1 cellular context compared by ENCODE assay signal in the genomic region with DNA sequence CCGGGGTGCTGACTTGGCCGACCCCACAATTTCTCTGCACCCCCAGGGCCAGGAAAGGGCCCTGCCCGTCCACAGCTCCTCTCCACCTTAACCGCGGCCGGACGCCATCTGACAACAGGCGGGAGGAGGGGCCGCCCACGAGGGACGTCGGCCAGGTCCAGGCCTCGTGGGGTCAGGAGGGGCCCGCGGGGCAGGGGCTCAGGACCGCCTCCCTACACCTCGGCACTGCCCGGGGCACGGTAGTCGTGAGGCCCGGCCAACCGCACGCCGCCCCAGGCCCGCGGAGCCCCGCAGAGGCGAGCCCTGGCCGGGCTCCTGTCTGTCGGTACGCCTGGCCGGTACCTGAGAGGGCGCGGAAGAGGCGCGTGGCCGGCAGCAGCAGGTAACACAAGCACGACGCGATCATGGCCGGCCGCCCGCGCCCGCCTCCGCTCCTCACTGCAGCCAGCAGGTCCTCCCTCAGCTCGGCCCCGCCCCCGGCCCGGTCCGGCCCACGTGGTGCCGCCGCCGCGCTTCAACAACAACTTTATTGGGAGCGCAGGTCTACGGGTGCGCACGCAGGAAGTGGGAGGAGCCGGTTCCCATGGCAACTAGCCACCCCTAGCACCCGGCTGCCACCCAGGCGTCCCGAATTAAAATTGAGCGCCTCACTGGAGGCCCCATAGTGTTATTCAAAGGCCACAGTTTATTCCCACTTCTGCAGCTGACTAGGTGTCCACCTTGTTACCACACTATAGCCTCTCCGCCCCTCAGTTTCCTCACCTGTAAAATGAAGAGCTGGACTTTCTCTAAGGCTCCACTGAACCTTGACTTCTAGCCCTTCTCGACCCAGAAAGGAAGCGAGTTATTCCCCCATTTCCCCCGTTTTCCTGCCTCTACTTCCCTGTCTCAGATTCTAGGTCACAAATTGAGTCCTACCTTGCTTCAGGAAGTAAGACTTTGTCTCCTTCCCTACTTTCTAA.
TF ChIP-seq lines count a peak whose summit lies in the region.

A gene with protein sequence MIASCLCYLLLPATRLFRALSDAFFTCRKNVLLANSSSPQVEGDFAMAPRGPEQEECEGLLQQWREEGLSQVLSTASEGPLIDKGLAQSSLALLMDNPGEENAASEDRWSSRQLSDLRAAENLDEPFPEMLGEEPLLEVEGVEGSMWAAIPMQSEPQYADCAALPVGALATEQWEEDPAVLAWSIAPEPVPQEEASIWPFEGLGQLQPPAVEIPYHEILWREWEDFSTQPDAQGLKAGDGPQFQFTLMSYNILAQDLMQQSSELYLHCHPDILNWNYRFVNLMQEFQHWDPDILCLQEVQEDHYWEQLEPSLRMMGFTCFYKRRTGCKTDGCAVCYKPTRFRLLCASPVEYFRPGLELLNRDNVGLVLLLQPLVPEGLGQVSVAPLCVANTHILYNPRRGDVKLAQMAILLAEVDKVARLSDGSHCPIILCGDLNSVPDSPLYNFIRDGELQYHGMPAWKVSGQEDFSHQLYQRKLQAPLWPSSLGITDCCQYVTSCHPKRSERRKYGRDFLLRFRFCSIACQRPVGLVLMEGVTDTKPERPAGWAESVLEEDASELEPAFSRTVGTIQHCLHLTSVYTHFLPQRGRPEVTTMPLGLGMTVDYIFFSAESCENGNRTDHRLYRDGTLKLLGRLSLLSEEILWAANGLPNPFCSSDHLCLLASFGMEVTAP (minus strand): TSS at position 461 of the 962 bp plus-strand sequence. CDS start 55 bp downstream, at position 406.

TF ChIP-seq in HEK293, 187 proteins besides CTCF, POLR2A, EP300 and RAD21 (continued from another document and continues in another):
- TF ChIP-seq, protein P1, sequence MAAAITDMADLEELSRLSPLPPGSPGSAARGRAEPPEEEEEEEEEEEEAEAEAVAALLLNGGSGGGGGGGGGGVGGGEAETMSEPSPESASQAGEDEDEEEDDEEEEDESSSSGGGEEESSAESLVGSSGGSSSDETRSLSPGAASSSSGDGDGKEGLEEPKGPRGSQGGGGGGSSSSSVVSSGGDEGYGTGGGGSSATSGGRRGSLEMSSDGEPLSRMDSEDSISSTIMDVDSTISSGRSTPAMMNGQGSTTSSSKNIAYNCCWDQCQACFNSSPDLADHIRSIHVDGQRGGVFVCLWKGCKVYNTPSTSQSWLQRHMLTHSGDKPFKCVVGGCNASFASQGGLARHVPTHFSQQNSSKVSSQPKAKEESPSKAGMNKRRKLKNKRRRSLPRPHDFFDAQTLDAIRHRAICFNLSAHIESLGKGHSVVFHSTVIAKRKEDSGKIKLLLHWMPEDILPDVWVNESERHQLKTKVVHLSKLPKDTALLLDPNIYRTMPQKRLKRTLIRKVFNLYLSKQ (tag by site-specific recombination; IDR thresholded peaks at IDR 0.05; ENCODE audit: borderline replicate concordance), result no peak
- no peak for TF ChIP-seq ZNF510 (tag by site-specific recombination; IDR thresholded peaks at IDR 0.05; ENCODE audit: insufficient replicate concordance)
- no peak for TF ChIP-seq ZNF792 (tag by site-specific recombination; IDR thresholded peaks at IDR 0.05)
- no peak for TF ChIP-seq SCRT1 (tag by site-specific recombination; IDR thresholded peaks at IDR 0.05; ENCODE audit: borderline replicate concordance)
- TF ChIP-seq ZNF654 (tag by site-specific recombination; IDR thresholded peaks at IDR 0.05; ENCODE audit: low read depth), result no peak
- TF ChIP-seq, protein P2, sequence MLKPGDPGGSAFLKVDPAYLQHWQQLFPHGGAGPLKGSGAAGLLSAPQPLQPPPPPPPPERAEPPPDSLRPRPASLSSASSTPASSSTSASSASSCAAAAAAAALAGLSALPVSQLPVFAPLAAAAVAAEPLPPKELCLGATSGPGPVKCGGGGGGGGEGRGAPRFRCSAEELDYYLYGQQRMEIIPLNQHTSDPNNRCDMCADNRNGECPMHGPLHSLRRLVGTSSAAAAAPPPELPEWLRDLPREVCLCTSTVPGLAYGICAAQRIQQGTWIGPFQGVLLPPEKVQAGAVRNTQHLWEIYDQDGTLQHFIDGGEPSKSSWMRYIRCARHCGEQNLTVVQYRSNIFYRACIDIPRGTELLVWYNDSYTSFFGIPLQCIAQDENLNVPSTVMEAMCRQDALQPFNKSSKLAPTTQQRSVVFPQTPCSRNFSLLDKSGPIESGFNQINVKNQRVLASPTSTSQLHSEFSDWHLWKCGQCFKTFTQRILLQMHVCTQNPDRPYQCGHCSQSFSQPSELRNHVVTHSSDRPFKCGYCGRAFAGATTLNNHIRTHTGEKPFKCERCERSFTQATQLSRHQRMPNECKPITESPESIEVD (tag by site-specific recombination; IDR thresholded peaks at IDR 0.05), result no peak
- no peak for TF ChIP-seq OSR2 (tag by site-specific recombination; IDR thresholded peaks at IDR 0.05)
- TF ChIP-seq, protein P3, sequence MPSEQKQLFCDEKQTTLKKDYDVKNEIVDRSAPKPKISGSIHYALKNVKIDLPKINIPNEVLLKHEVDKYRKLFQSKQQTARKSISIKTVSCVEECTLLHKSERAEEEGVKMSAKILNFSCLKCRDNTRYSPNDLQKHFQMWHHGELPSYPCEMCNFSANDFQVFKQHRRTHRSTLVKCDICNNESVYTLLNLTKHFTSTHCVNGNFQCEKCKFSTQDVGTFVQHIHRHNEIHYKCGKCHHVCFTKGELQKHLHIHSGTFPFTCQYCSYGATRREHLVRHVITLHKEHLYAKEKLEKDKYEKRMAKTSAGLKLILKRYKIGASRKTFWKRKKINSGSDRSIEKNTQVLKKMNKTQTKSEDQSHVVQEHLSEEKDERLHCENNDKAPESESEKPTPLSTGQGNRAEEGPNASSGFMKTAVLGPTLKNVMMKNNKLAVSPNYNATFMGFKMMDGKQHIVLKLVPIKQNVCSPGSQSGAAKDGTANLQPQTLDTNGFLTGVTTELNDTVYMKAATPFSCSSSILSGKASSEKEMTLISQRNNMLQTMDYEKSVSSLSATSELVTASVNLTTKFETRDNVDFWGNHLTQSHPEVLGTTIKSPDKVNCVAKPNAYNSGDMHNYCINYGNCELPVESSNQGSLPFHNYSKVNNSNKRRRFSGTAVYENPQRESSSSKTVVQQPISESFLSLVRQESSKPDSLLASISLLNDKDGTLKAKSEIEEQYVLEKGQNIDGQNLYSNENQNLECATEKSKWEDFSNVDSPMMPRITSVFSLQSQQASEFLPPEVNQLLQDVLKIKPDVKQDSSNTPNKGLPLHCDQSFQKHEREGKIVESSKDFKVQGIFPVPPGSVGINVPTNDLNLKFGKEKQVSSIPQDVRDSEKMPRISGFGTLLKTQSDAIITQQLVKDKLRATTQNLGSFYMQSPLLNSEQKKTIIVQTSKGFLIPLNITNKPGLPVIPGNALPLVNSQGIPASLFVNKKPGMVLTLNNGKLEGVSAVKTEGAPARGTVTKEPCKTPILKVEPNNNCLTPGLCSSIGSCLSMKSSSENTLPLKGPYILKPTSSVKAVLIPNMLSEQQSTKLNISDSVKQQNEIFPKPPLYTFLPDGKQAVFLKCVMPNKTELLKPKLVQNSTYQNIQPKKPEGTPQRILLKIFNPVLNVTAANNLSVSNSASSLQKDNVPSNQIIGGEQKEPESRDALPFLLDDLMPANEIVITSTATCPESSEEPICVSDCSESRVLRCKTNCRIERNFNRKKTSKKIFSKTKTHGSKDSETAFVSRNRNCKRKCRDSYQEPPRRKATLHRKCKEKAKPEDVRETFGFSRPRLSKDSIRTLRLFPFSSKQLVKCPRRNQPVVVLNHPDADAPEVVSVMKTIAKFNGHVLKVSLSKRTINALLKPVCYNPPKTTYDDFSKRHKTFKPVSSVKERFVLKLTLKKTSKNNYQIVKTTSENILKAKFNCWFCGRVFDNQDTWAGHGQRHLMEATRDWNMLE (tag by site-specific recombination; conservative IDR thresholded peaks at IDR 0.05; ENCODE audit: low read depth), result no peak
- TF ChIP-seq ZNF660 (tag by site-specific recombination; IDR thresholded peaks at IDR 0.05), result peak; percentile 87
- no peak; the same call in none of the 2 replicates for TF ChIP-seq SCRT2 (tag by site-specific recombination; IDR thresholded peaks at IDR 0.05)
- TF ChIP-seq, protein P4, sequence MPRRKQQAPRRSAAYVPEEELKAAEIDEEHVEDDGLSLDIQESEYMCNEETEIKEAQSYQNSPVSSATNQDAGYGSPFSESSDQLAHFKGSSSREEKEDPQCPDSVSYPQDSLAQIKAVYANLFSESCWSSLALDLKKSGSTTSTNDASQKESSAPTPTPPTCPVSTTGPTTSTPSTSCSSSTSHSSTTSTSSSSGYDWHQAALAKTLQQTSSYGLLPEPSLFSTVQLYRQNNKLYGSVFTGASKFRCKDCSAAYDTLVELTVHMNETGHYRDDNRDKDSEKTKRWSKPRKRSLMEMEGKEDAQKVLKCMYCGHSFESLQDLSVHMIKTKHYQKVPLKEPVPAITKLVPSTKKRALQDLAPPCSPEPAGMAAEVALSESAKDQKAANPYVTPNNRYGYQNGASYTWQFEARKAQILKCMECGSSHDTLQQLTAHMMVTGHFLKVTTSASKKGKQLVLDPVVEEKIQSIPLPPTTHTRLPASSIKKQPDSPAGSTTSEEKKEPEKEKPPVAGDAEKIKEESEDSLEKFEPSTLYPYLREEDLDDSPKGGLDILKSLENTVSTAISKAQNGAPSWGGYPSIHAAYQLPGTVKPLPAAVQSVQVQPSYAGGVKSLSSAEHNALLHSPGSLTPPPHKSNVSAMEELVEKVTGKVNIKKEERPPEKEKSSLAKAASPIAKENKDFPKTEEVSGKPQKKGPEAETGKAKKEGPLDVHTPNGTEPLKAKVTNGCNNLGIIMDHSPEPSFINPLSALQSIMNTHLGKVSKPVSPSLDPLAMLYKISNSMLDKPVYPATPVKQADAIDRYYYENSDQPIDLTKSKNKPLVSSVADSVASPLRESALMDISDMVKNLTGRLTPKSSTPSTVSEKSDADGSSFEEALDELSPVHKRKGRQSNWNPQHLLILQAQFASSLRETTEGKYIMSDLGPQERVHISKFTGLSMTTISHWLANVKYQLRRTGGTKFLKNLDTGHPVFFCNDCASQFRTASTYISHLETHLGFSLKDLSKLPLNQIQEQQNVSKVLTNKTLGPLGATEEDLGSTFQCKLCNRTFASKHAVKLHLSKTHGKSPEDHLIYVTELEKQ (tag by site-specific recombination; IDR thresholded peaks at IDR 0.05; ENCODE audit: borderline replicate concordance), result peak; percentile 13; the same call in 1 of the 2 replicates
- TF ChIP-seq, protein P5, sequence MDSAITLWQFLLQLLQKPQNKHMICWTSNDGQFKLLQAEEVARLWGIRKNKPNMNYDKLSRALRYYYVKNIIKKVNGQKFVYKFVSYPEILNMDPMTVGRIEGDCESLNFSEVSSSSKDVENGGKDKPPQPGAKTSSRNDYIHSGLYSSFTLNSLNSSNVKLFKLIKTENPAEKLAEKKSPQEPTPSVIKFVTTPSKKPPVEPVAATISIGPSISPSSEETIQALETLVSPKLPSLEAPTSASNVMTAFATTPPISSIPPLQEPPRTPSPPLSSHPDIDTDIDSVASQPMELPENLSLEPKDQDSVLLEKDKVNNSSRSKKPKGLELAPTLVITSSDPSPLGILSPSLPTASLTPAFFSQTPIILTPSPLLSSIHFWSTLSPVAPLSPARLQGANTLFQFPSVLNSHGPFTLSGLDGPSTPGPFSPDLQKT (IDR thresholded peaks at IDR 0.05; ENCODE audit: borderline replicate concordance, low read depth, low read length), result no peak
- TF ChIP-seq ZEB2 (tag by site-specific recombination; IDR thresholded peaks at IDR 0.05), result no peak
- peak; percentile 89 for TF ChIP-seq ZSCAN30 (tag by site-specific recombination; IDR thresholded peaks at IDR 0.05)
- no peak for TF ChIP-seq ZNF416 (tag by site-specific recombination; IDR thresholded peaks at IDR 0.05)
- TF ChIP-seq ZNF621 (tag by site-specific recombination; IDR thresholded peaks at IDR 0.05), result no peak
- TF ChIP-seq, protein P6, sequence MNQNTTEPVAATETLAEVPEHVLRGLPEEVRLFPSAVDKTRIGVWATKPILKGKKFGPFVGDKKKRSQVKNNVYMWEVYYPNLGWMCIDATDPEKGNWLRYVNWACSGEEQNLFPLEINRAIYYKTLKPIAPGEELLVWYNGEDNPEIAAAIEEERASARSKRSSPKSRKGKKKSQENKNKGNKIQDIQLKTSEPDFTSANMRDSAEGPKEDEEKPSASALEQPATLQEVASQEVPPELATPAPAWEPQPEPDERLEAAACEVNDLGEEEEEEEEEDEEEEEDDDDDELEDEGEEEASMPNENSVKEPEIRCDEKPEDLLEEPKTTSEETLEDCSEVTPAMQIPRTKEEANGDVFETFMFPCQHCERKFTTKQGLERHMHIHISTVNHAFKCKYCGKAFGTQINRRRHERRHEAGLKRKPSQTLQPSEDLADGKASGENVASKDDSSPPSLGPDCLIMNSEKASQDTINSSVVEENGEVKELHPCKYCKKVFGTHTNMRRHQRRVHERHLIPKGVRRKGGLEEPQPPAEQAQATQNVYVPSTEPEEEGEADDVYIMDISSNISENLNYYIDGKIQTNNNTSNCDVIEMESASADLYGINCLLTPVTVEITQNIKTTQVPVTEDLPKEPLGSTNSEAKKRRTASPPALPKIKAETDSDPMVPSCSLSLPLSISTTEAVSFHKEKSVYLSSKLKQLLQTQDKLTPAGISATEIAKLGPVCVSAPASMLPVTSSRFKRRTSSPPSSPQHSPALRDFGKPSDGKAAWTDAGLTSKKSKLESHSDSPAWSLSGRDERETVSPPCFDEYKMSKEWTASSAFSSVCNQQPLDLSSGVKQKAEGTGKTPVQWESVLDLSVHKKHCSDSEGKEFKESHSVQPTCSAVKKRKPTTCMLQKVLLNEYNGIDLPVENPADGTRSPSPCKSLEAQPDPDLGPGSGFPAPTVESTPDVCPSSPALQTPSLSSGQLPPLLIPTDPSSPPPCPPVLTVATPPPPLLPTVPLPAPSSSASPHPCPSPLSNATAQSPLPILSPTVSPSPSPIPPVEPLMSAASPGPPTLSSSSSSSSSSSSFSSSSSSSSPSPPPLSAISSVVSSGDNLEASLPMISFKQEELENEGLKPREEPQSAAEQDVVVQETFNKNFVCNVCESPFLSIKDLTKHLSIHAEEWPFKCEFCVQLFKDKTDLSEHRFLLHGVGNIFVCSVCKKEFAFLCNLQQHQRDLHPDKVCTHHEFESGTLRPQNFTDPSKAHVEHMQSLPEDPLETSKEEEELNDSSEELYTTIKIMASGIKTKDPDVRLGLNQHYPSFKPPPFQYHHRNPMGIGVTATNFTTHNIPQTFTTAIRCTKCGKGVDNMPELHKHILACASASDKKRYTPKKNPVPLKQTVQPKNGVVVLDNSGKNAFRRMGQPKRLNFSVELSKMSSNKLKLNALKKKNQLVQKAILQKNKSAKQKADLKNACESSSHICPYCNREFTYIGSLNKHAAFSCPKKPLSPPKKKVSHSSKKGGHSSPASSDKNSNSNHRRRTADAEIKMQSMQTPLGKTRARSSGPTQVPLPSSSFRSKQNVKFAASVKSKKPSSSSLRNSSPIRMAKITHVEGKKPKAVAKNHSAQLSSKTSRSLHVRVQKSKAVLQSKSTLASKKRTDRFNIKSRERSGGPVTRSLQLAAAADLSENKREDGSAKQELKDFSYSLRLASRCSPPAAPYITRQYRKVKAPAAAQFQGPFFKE (tag by site-specific recombination; IDR thresholded peaks at IDR 0.05; ENCODE audit: borderline replicate concordance), result no peak
- no peak for TF ChIP-seq ZNF777 (tag by site-specific recombination; IDR thresholded peaks at IDR 0.05; ENCODE audit: borderline replicate concordance)
- TF ChIP-seq ZNF423 (tag by site-specific recombination; IDR thresholded peaks at IDR 0.05), result no peak
- no peak for TF ChIP-seq ZSCAN16 (tag by site-specific recombination; IDR thresholded peaks at IDR 0.05)
- peak; percentile 87 for TF ChIP-seq EGR2 (tag by site-specific recombination; IDR thresholded peaks at IDR 0.05; ENCODE audit: low read depth)
